Comparison of ENCODE assay signal across 8 cellular contexts in genomic region chr11:8717876-8718753, GRCh38. TPM values are rescaled to one million over a fixed set of nuclear protein-coding genes. Genes with fewer than 3 reads are reported as not detected.
DNase-seq lines count a peak whose midpoint lies in the region; ATAC-seq and TF ChIP-seq lines count a peak whose summit lies in the region.

No MANE protein-coding gene starts in this region.

- peak; percentile 55 for ATAC-seq in HG03442 (IDR thresholded peaks at IDR 0.05; ENCODE audit: unreplicated experiment)
- ATAC-seq in left lobe of liver = peak; percentile 85
- no peak for ATAC-seq in CD4-positive, alpha-beta T cell (ENCODE audit: poor library complexity)

- H3K27me3 ChIP-seq in A673 (replicated peaks; ENCODE audit: insufficient read depth, low read depth, low read length, poor library complexity) (no peaks in the 10 kb centered on the region), tibial nerve (no peaks in the 10 kb centered on the region)
- no peaks in the 10 kb centered on the region for H3K27me3 ChIP-seq in CD4-positive, alpha-beta T cell (ENCODE audit: control insufficient read depth, insufficient read depth, low read length)

- peak overlapping the region; percentile 44 for H3K27ac ChIP-seq in A673 (ENCODE audit: low read depth, low read length, poor library complexity, severe bottlenecking)
- peak overlapping the region; percentile 77 to 92 (median 82) for H3K27ac ChIP-seq in tibial nerve
- H3K27ac ChIP-seq in CD4-positive, alpha-beta T cell (ENCODE audit: low read depth, low read length) = no peak overlapping the region

- no peak overlapping the region for H3K4me3 Mint-ChIP-seq in CD4-positive, alpha-beta T cell

- no peak for TF ChIP-seq POLR2A in tibial nerve (IDR thresholded peaks at IDR 0.05)

- DNase-seq in A673 (ENCODE audit: low spot score) = peak; percentile 37
- peak; percentile 89 for DNase-seq in astrocyte of the spinal cord (ENCODE audit: low read depth, low spot score)
- DNase-seq in left lobe of liver (ENCODE audit: low spot score) = peak; percentile 86
- peak in 1 of 2 donors; percentile 23 for DNase-seq in tibial nerve (ENCODE audit: low spot score in 2 of 2)
- DNase-seq in cortex of kidney (lab: John Stamatoyannopoulos, UW) = no peak
- DNase-seq in CD4-positive, alpha-beta T cell = no peak
- DNase-seq in NCI-H2081 treated with DMSO at 0.1 percent for 48 hours (lab: John Stamatoyannopoulos, UW) = no peak

- no peaks in the 10 kb centered on the region for H3K9me3 Mint-ChIP-seq in CD4-positive, alpha-beta T cell

- POLR2A ChIA-PET in A673 (lab: Charles Lee; ENCODE audit: low non-redundant PET) = no interaction called here
- POLR2A ChIA-PET in CD4-positive, alpha-beta T cell (lab: Charles Lee) = no interaction called here

- BruUV-seq in A673 (replicated peaks; lab: Mats Ljungman, UMichigan) = no TSS peak

- TF ChIP-seq EP300 in tibial nerve (IDR thresholded peaks at IDR 0.05) = peak in 1 of 2 donors; percentile 44

- H3K36me3 ChIP-seq in A673 (ENCODE audit: insufficient read depth, low read length, poor library complexity, severe bottlenecking) (no peaks in the 10 kb centered on the region), tibial nerve (peaks cover 0 to 30% (median 0%) of the 10 kb centered on the region in 3 donors)

- intact Hi-C loops in A673 (cut with micrococcal nuclease; ENCODE audit: unreplicated experiment) = no loop called here
- intact Hi-C loops in CD4-positive, alpha-beta T cell (cut with DNase I, micrococcal nuclease) = no loop called here

- H3K4me1 ChIP-seq in A673 (ENCODE audit: insufficient read depth, low read length, poor library complexity, severe bottlenecking) = peaks cover 25% of the 10 kb centered on the region
- peaks cover 0 to 91% (median 67%) of the 10 kb centered on the region in 4 donors for H3K4me1 ChIP-seq in tibial nerve

- H3K4me3 ChIP-seq in A673 (ENCODE audit: low read depth, low read length, poor library complexity, severe bottlenecking) = no peak overlapping the region
- no peak overlapping the region for H3K4me3 ChIP-seq in astrocyte of the spinal cord (ENCODE audit: low read depth, low read length)
- no peak overlapping the region for H3K4me3 ChIP-seq in tibial nerve

- H3K9me3 ChIP-seq in A673 (ENCODE audit: low read depth, low read length, poor library complexity, severe bottlenecking) (no peaks in the 10 kb centered on the region), tibial nerve (no peaks in the 10 kb centered on the region)
- no peaks in the 10 kb centered on the region for H3K9me3 ChIP-seq in CD4-positive, alpha-beta T cell (ENCODE audit: control insufficient read depth, low read length)

- 28 to 39% methylated on average over 10 to 11 of the region's 11 CpGs for WGBS in tibial nerve, 2 donors

- no peaks in the 10 kb centered on the region for H3K27me3 Mint-ChIP-seq in CD4-positive, alpha-beta T cell

- CTCF ChIA-PET in A673 (lab: Charles Lee) = no interaction called here
- CTCF ChIA-PET in CD4-positive, alpha-beta T cell (lab: Charles Lee) = no interaction called here

- no peaks in the 10 kb centered on the region for H3K36me3 Mint-ChIP-seq in CD4-positive, alpha-beta T cell (ENCODE audit: low read depth)

- in situ Hi-C loops in astrocyte of the spinal cord (cut with HindIII; ENCODE audit: low sequenced_read_pairs) = no loop called here

- TF ChIP-seq CTCF in A673 (conservative IDR thresholded peaks at IDR 0.05; ENCODE audit: low read depth, low read length) = no peak
- no peak for TF ChIP-seq CTCF in astrocyte of the spinal cord (IDR thresholded peaks at IDR 0.05; ENCODE audit: low read depth, low read length)
- no peak for TF ChIP-seq CTCF in tibial nerve (IDR thresholded peaks at IDR 0.05)
- TF ChIP-seq CTCF in CD4-positive, alpha-beta T cell (IDR thresholded peaks at IDR 0.05) = no peak

- H3K4me1 Mint-ChIP-seq in CD4-positive, alpha-beta T cell (ENCODE audit: low read depth) = no peaks in the 10 kb centered on the region

- no peak overlapping the region for H3K27ac Mint-ChIP-seq in CD4-positive, alpha-beta T cell

RNA-seq across cellular contexts. Expression of gene RPL27A, which starts 35.5 kb away (rescaled TPM):
- total RNA-seq in A673 (2021) = 576 and 629 TPM in 2 replicates
- total RNA-seq in left lobe of liver = 215 TPM
- total RNA-seq in tibial nerve = 100 to 1,000 TPM; 800 to 945 (median 825) TPM
- 1,000 to 10,000 TPM; 1,667 to 1,721 TPM for total RNA-seq in CD4-positive, alpha-beta T cell

RNA-seq across cellular contexts. Expression of gene TRIM66, which starts 35.6 kb away (rescaled TPM):
- 9.7 and 14.6 TPM in 2 replicates for total RNA-seq in A673 (2021)
- total RNA-seq in left lobe of liver = 13.3 TPM
- total RNA-seq in tibial nerve = 10 to 100 TPM in 3 of 4 donors, 1 to 10 TPM in 1; 7.1 to 26.5 (median 16.2) TPM
- 1 to 10 TPM; 6.8 to 9.8 TPM for total RNA-seq in CD4-positive, alpha-beta T cell

Comparison
In these comparisons a context has a peak if more than half of its experiments do, and no peak if none do; other contexts are left out.
1. DNase-seq: peak in A673 (single experiment), astrocyte of the spinal cord (single experiment) and left lobe of liver (single experiment); none in cortex of kidney (single experiment), CD4-positive, alpha-beta T cell (0 of 10) and NCI-H2081 treated with DMSO at 0.1 percent for 48 hours (single experiment).